ENCODE assay signal across 1 cellular context in the genomic region with DNA sequence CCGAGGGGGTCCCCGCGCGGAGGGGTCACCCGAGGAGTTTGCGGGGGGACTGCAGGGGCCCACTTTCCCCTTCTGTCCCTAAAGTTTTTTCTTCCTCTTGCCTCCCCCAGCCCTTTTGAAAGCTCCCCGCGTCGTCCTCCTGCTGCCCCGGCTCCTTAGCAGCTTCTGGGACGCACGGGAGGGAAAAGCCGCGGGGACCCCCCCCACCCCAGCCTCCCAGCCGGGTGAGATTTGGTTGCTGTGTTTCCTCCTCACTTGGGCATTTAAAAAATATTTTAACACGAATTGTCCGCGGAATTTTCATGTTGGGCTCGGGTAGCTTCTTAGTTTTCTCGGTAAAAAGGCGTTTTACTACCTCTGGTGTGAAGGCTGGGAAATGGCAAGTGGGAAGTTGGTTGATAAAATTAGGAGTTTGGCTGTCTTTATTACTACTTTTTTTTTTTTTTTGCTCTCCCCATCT.
TF ChIP-seq lines count a peak whose summit lies in the region.

No MANE protein-coding gene starts in this region.

TF ChIP-seq in GM12878, 131 proteins besides CTCF, POLR2A, EP300 and RAD21 (continued from another document):
- TF ChIP-seq, protein P1, sequence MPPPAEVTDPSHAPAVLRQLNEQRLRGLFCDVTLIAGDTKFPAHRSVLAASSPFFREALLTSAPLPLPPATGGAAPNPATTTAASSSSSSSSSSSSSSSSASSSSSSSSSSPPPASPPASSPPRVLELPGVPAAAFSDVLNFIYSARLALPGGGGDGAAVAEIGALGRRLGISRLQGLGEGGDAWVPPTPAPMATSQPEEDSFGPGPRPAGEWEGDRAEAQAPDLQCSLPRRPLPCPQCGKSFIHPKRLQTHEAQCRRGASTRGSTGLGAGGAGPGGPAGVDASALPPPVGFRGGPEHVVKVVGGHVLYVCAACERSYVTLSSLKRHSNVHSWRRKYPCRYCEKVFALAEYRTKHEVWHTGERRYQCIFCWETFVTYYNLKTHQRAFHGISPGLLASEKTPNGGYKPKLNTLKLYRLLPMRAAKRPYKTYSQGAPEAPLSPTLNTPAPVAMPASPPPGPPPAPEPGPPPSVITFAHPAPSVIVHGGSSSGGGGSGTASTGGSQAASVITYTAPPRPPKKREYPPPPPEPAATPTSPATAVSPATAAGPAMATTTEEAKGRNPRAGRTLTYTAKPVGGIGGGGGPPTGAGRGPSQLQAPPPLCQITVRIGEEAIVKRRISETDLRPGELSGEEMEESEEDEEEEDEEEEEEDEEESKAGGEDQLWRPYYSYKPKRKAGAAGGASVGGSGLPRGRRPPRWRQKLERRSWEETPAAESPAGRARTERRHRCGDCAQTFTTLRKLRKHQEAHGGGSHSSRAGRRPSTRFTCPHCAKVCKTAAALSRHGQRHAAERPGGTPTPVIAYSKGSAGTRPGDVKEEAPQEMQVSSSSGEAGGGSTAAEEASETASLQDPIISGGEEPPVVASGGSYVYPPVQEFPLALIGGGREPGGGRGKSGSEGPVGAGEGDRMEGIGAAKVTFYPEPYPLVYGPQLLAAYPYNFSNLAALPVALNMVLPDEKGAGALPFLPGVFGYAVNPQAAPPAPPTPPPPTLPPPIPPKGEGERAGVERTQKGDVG (CRISPR knock-in tag; IDR thresholded peaks at IDR 0.05), result no peak
- TF ChIP-seq SPI1 (IDR thresholded peaks at IDR 0.05; ENCODE audit: borderline replicate concordance, insufficient read depth, low read depth, low read length) (no peak), NBN (IDR thresholded peaks at IDR 0.05) (no peak), CBFB (IDR thresholded peaks at IDR 0.05; ENCODE audit: low read depth) (no peak), ZZZ3 (IDR thresholded peaks at IDR 0.05; ENCODE audit: control insufficient read depth, insufficient read length, low read depth) (no peak), POU2F2 (IDR thresholded peaks at IDR 0.05; ENCODE audit: borderline replicate concordance, low read depth, low read length) (no peak), CBX5 (IDR thresholded peaks at IDR 0.05; ENCODE audit: low read depth) (no peak), HDGF (IDR thresholded peaks at IDR 0.05) (no peak), SMC3 (IDR thresholded peaks at IDR 0.05; ENCODE audit: borderline replicate concordance, low read length) (no peak), GATAD2B (conservative IDR thresholded peaks at IDR 0.05; ENCODE audit: low read depth) (no peak), SUZ12 (IDR thresholded peaks at IDR 0.05; ENCODE audit: unreplicated experiment) (no peak)
- TF ChIP-seq, protein P2, sequence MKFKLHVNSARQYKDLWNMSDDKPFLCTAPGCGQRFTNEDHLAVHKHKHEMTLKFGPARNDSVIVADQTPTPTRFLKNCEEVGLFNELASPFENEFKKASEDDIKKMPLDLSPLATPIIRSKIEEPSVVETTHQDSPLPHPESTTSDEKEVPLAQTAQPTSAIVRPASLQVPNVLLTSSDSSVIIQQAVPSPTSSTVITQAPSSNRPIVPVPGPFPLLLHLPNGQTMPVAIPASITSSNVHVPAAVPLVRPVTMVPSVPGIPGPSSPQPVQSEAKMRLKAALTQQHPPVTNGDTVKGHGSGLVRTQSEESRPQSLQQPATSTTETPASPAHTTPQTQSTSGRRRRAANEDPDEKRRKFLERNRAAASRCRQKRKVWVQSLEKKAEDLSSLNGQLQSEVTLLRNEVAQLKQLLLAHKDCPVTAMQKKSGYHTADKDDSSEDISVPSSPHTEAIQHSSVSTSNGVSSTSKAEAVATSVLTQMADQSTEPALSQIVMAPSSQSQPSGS (IDR thresholded peaks at IDR 0.05; ENCODE audit: low read length), result no peak
- TF ChIP-seq, protein P3, sequence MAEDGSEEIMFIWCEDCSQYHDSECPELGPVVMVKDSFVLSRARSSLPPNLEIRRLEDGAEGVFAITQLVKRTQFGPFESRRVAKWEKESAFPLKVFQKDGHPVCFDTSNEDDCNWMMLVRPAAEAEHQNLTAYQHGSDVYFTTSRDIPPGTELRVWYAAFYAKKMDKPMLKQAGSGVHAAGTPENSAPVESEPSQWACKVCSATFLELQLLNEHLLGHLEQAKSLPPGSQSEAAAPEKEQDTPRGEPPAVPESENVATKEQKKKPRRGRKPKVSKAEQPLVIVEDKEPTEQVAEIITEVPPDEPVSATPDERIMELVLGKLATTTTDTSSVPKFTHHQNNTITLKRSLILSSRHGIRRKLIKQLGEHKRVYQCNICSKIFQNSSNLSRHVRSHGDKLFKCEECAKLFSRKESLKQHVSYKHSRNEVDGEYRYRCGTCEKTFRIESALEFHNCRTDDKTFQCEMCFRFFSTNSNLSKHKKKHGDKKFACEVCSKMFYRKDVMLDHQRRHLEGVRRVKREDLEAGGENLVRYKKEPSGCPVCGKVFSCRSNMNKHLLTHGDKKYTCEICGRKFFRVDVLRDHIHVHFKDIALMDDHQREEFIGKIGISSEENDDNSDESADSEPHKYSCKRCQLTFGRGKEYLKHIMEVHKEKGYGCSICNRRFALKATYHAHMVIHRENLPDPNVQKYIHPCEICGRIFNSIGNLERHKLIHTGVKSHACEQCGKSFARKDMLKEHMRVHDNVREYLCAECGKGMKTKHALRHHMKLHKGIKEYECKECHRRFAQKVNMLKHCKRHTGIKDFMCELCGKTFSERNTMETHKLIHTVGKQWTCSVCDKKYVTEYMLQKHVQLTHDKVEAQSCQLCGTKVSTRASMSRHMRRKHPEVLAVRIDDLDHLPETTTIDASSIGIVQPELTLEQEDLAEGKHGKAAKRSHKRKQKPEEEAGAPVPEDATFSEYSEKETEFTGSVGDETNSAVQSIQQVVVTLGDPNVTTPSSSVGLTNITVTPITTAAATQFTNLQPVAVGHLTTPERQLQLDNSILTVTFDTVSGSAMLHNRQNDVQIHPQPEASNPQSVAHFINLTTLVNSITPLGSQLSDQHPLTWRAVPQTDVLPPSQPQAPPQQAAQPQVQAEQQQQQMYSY (CRISPR knock-in tag; IDR thresholded peaks at IDR 0.05), result no peak
- TF ChIP-seq, protein P4, sequence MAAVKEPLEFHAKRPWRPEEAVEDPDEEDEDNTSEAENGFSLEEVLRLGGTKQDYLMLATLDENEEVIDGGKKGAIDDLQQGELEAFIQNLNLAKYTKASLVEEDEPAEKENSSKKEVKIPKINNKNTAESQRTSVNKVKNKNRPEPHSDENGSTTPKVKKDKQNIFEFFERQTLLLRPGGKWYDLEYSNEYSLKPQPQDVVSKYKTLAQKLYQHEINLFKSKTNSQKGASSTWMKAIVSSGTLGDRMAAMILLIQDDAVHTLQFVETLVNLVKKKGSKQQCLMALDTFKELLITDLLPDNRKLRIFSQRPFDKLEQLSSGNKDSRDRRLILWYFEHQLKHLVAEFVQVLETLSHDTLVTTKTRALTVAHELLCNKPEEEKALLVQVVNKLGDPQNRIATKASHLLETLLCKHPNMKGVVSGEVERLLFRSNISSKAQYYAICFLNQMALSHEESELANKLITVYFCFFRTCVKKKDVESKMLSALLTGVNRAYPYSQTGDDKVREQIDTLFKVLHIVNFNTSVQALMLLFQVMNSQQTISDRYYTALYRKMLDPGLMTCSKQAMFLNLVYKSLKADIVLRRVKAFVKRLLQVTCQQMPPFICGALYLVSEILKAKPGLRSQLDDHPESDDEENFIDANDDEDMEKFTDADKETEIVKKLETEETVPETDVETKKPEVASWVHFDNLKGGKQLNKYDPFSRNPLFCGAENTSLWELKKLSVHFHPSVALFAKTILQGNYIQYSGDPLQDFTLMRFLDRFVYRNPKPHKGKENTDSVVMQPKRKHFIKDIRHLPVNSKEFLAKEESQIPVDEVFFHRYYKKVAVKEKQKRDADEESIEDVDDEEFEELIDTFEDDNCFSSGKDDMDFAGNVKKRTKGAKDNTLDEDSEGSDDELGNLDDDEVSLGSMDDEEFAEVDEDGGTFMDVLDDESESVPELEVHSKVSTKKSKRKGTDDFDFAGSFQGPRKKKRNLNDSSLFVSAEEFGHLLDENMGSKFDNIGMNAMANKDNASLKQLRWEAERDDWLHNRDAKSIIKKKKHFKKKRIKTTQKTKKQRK (IDR thresholded peaks at IDR 0.05; ENCODE audit: low read depth, low read length), result no peak
